11 cellular contexts compared by ENCODE assay signal in the genomic region with DNA sequence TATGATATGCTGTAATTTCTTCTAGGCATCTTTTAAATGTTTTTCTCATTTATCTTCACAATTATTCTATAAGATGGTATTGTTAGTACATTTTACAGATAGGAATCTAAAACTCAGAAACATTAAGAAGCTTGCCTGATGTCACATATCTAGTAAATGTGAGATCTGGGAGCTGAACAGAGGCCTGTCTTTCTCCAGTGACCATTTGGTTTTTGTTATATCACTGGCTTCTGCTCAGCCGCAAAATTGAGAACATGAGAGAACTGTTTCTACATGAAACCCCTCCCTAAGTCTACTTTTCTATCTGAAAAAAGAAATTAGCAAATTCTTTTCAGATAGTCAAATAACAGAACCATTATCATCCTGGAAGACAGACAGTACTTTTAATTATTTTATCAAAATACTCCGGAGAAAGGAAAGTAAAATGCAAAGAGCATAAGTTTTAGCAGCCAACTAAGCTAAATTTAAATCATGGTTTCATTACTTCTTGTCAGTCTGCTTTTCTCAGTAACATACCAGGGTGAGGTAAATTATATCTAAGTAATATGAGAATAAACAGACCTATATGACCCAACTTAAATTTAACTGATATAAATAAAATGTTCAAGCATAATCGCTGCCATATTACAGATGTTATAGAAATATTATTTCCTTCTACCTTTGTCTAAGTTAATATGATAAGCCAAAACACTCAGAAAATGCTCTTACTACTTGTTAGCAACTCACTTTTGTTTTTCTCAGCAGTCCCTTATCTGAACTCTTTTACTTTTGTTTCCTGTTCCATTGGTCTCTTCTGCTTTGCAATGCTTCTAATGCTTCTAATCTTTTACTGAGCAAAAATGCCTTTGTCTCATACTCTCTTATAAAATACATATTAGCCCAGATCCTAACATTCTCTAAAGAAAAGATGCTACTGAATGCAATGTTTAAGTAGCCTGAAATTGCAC.
DNase-seq lines count a peak whose midpoint lies in the region; ATAC-seq and TF ChIP-seq lines count a peak whose summit lies in the region.
"Had no signal": no experiment of that assay in that cellular context is flagged by ENCODE, and none has a peak within 500 bp of the region (broad histone marks: within the 10 kb centered on the region; RNA-seq: fewer than 3 reads in every experiment).

No MANE protein-coding gene starts in this region.

- H3K27me3 Mint-ChIP-seq in activated naive CD4-positive, alpha-beta T cell treated with anti-CD3 and anti-CD28 coated beads, Interleukin-2, amount 10 ng/mL, durations not matched to agents 7 days and 5 days: no peaks in the 10 kb centered on the region
- no peaks in the 10 kb centered on the region for H3K27me3 Mint-ChIP-seq in activated B cell treated with CpG ODN at 0.5 μM for 24 hours

- POLR2A ChIA-PET in activated B cell treated with CpG ODN at 0.5 μM for 24 hours (lab: Charles Lee): interaction anchor here (0.7 to 9.9 kb wide), 8 partner anchors 12 to 272 kb away, joined by 3 to 179 read pairs (median 3); a partner anchor contains a TSS

- peaks cover 69% of the 10 kb centered on the region for H3K4me1 Mint-ChIP-seq in activated naive CD4-positive, alpha-beta T cell treated with anti-CD3 and anti-CD28 coated beads, Interleukin-2, amount 10 ng/mL, durations not matched to agents 7 days and 5 days
- peaks cover 82% of the 10 kb centered on the region for H3K4me1 Mint-ChIP-seq in activated B cell treated with CpG ODN at 0.5 μM for 24 hours

- no peaks in the 10 kb centered on the region for H3K9me3 ChIP-seq in upper lobe of right lung

- DNase-seq in activated naive CD4-positive, alpha-beta T cell treated with anti-CD3 and anti-CD28 coated beads, Interleukin-2, amount 10 ng/mL, durations not matched to agents 7 days and 5 days: no peak
- no peak for DNase-seq in activated naive CD4-positive, alpha-beta T cell treated with anti-CD3 and anti-CD28 coated beads, Interleukin-2, amount 50 U/mL, for 16 hours
- DNase-seq in activated B cell treated with CpG ODN at 0.5 μM for 24 hours (no peak), medulla oblongata (ENCODE audit: extremely low spot score) (peak; percentile 54), upper lobe of right lung (no peak), dedifferentiated amniotic fluid mesenchymal stem cell (ENCODE audit: extremely low spot score) (no peak), COLO668 (lab: John Stamatoyannopoulos, UW; ENCODE audit: unreplicated experiment) (no peak)
- DNase-seq: activated gamma-delta T cell, NCI-H187 had no signal

- no peaks in the 10 kb centered on the region for H3K9me3 Mint-ChIP-seq in activated naive CD4-positive, alpha-beta T cell treated with anti-CD3 and anti-CD28 coated beads, Interleukin-2, amount 10 ng/mL, durations not matched to agents 7 days and 5 days
- no peaks in the 10 kb centered on the region for H3K9me3 Mint-ChIP-seq in activated B cell treated with CpG ODN at 0.5 μM for 24 hours

- ATAC-seq in activated B cell treated with CpG ODN at 0.5 μM for 24 hours (ENCODE audit: low read depth): no peak
- ATAC-seq in upper lobe of right lung: no peak
- no peak for ATAC-seq in GM19467 (IDR thresholded peaks at IDR 0.05; ENCODE audit: unreplicated experiment)

- TF ChIP-seq CTCF in activated B cell treated with CpG ODN at 0.5 μM for 24 hours (IDR thresholded peaks at IDR 0.05) (no peak), upper lobe of right lung (IDR thresholded peaks at IDR 0.05) (no peak)

- peaks cover 4% of the 10 kb centered on the region for H3K36me3 Mint-ChIP-seq in activated naive CD4-positive, alpha-beta T cell treated with anti-CD3 and anti-CD28 coated beads, Interleukin-2, amount 10 ng/mL, durations not matched to agents 7 days and 5 days
- peaks cover 8% of the 10 kb centered on the region for H3K36me3 Mint-ChIP-seq in activated B cell treated with CpG ODN at 0.5 μM for 24 hours (ENCODE audit: low read depth)

- H3K27me3 ChIP-seq in upper lobe of right lung: no peaks in the 10 kb centered on the region

- intact Hi-C loops in activated B cell treated with CpG ODN at 0.5 μM for 24 hours (cut with micrococcal nuclease) (no loop called here), upper lobe of right lung (cut with DNase I) (no loop called here)

- peak overlapping the region; percentile 33 for H3K4me3 ChIP-seq in upper lobe of right lung

- CTCF ChIA-PET in activated naive CD4-positive, alpha-beta T cell treated with anti-CD3 and anti-CD28 coated beads, Interleukin-2, amount 10 ng/mL, durations not matched to agents 7 days and 5 days (lab: Charles Lee): interaction anchor here (0.8 to 1.3 kb wide), 5 partner anchors 10 to 74 kb away, joined by 3 to 5 read pairs (median 3); no protein-coding TSS in a partner anchor
- CTCF ChIA-PET in activated B cell treated with CpG ODN at 0.5 μM for 24 hours (lab: Charles Lee): interaction anchor here (1.0 to 1.2 kb wide), 2 partner anchors 17 to 243 kb away, joined by 3 to 4 read pairs; no protein-coding TSS in a partner anchor

- no peaks in the 10 kb centered on the region for H3K36me3 ChIP-seq in upper lobe of right lung

- H3K27ac Mint-ChIP-seq in activated naive CD4-positive, alpha-beta T cell treated with anti-CD3 and anti-CD28 coated beads, Interleukin-2, amount 10 ng/mL, durations not matched to agents 7 days and 5 days: peak overlapping the region; percentile 97
- H3K27ac Mint-ChIP-seq in activated B cell treated with CpG ODN at 0.5 μM for 24 hours: peak overlapping the region; percentile 97

- H3K4me1 ChIP-seq in upper lobe of right lung: peaks cover 51% of the 10 kb centered on the region

- H3K27ac ChIP-seq in upper lobe of right lung: peak overlapping the region; percentile 82
- H3K27ac ChIP-seq: C4-2B had no signal

- H3K4me3 Mint-ChIP-seq in activated naive CD4-positive, alpha-beta T cell treated with anti-CD3 and anti-CD28 coated beads, Interleukin-2, amount 10 ng/mL, durations not matched to agents 7 days and 5 days: peak overlapping the region; percentile 68
- peak overlapping the region; percentile 73 for H3K4me3 Mint-ChIP-seq in activated B cell treated with CpG ODN at 0.5 μM for 24 hours
